1 cellular context compared by ENCODE assay signal in genomic region chr3:149026718-149027117, GRCh38.
TF ChIP-seq lines count a peak whose summit lies in the region.

No MANE protein-coding gene starts in this region.

TF ChIP-seq in endothelial cell of umbilical vein, 7 proteins besides CTCF, POLR2A, EP300 and RAD21 (continued from another document):
- TF ChIP-seq GATA2 (IDR thresholded peaks at IDR 0.05; ENCODE audit: insufficient read depth, insufficient read length, low read depth, low read length) (no peak), MAX (IDR thresholded peaks at IDR 0.05; ENCODE audit: insufficient read depth, insufficient read length) (no peak), MYC (IDR thresholded peaks at IDR 0.05; ENCODE audit: low read depth, low read length) (no peak)
